8 cellular contexts compared by ENCODE assay signal in genomic region chr19:50896591-50897190, GRCh38. TPM values are rescaled to one million over a fixed set of nuclear protein-coding genes. Genes with fewer than 3 reads are reported as not detected.
DNase-seq lines count a peak whose midpoint lies in the region; ATAC-seq and TF ChIP-seq lines count a peak whose summit lies in the region.
"Had no signal": no experiment of that assay in that cellular context is flagged by ENCODE, and none has a peak within 500 bp of the region (broad histone marks: within the 10 kb centered on the region; RNA-seq: fewer than 3 reads in every experiment).

No MANE protein-coding gene starts in this region.

- in situ Hi-C loops in GM13976 (cut with MboI; ENCODE audit: low sequenced_read_pairs, unreplicated experiment), result no loop called here

- H3K4me2 ChIP-seq in SU-DHL-6 (ENCODE audit: low read depth, low read length, poor library complexity, severe bottlenecking), result peak overlapping the region; percentile 6

- H3K36me3 Mint-ChIP-seq in natural killer cell (no peaks in the 10 kb centered on the region), endothelial cell (ENCODE audit: low read depth, unreplicated experiment) (peaks cover 5% of the 10 kb centered on the region)

- H4K20me1 ChIP-seq in SU-DHL-6 (ENCODE audit: low read depth, low read length), result no peaks in the 10 kb centered on the region

- H3K36me3 ChIP-seq in SU-DHL-6 (ENCODE audit: low read length), result no peaks in the 10 kb centered on the region

- H3K9me3 Mint-ChIP-seq in natural killer cell (no peaks in the 10 kb centered on the region), endothelial cell (ENCODE audit: unreplicated experiment) (peaks cover 7% of the 10 kb centered on the region)

- H3K4me3 Mint-ChIP-seq in natural killer cell (no peak overlapping the region), endothelial cell (ENCODE audit: unreplicated experiment) (no peak overlapping the region)

- ATAC-seq in GM19467 (IDR thresholded peaks at IDR 0.05; ENCODE audit: unreplicated experiment) (peak; percentile 84), HG03442 (IDR thresholded peaks at IDR 0.05; ENCODE audit: unreplicated experiment) (peak; percentile 79), natural killer cell (peak; percentile 29 to 53 (median 48))

- H3K9me3 ChIP-seq in SU-DHL-6 (ENCODE audit: insufficient read depth, low read length), result no peaks in the 10 kb centered on the region
- H3K9me3 ChIP-seq: psoas muscle had no signal

- DNase-seq in GM13976 (ENCODE audit: low spot score) (peak; percentile 86), natural killer cell (no peak), endothelial cell (ENCODE audit: low spot score) (no peak), AG08395 (ENCODE audit: low spot score) (no peak)
- DNase-seq: psoas muscle had no signal

- H2AFZ ChIP-seq in SU-DHL-6 (ENCODE audit: low read depth, low read length, severe bottlenecking), result no peak overlapping the region

- no peak for TF ChIP-seq CTCF in GM13976 (IDR thresholded peaks at IDR 0.05; ENCODE audit: borderline replicate concordance, control extremely low read depth, extremely low read depth, insufficient read depth, missing control alignments)
- no peak for TF ChIP-seq CTCF in SU-DHL-6 (IDR thresholded peaks at IDR 0.05; ENCODE audit: insufficient read depth, low read length, poor library complexity, severe bottlenecking)
- no peak for TF ChIP-seq CTCF in natural killer cell (IDR thresholded peaks at IDR 0.05)
- no peak for TF ChIP-seq CTCF in endothelial cell (IDR thresholded peaks at IDR 0.05; ENCODE audit: unreplicated experiment)

- H3F3A ChIP-seq in SU-DHL-6 (ENCODE audit: insufficient read depth), result no peaks in the 10 kb centered on the region

- H3K79me2 ChIP-seq in SU-DHL-6 (ENCODE audit: insufficient read depth, low read length), result no peaks in the 10 kb centered on the region

- H3K27ac Mint-ChIP-seq in natural killer cell (no peak overlapping the region), endothelial cell (ENCODE audit: unreplicated experiment) (no peak overlapping the region)

- no peaks in the 10 kb centered on the region for H3K9me2 ChIP-seq in SU-DHL-6 (replicated peaks; ENCODE audit: insufficient read depth, low read length)

- H3K27ac ChIP-seq in SU-DHL-6 (ENCODE audit: low read depth, low read length), result no peak overlapping the region
- H3K27ac ChIP-seq: psoas muscle had no signal

- H3K4me1 Mint-ChIP-seq in natural killer cell (no peaks in the 10 kb centered on the region), endothelial cell (ENCODE audit: unreplicated experiment) (no peaks in the 10 kb centered on the region)

- H3K9ac ChIP-seq in SU-DHL-6 (ENCODE audit: low read length), result no peak overlapping the region

- H3K27me3 ChIP-seq in SU-DHL-6 (ENCODE audit: low read length), result no peaks in the 10 kb centered on the region

- intact Hi-C loops in natural killer cell (cut with micrococcal nuclease), result no loop called here

- H3K27me3 Mint-ChIP-seq in natural killer cell (ENCODE audit: low read depth in 2 of 2) (peaks cover 5 to 6% of the 10 kb centered on the region in 2 donors), endothelial cell (ENCODE audit: unreplicated experiment) (peaks cover 2% of the 10 kb centered on the region)

- H3K4me3 ChIP-seq in SU-DHL-6 (ENCODE audit: insufficient read depth, low read length, poor library complexity, severe bottlenecking), result no peak overlapping the region
- H3K4me3 ChIP-seq: psoas muscle had no signal

RNA-seq across cellular contexts. Expression of gene KLK4, which starts 14.5 kb away (rescaled TPM):
- total RNA-seq in natural killer cell (not detected), endothelial cell (ENCODE audit: unreplicated experiment) (not detected)
- total RNA-seq: psoas muscle had no signal

RNA-seq across cellular contexts. Expression of gene KLK2, which starts 23.5 kb away (rescaled TPM):
- not detected for total RNA-seq in natural killer cell
- total RNA-seq in endothelial cell (ENCODE audit: unreplicated experiment), result not detected
- total RNA-seq: psoas muscle had no signal

RNA-seq across cellular contexts. Expression of gene KLK3, which starts 42.0 kb away (rescaled TPM):
- total RNA-seq in natural killer cell (not detected), endothelial cell (ENCODE audit: unreplicated experiment) (not detected)
- total RNA-seq: psoas muscle had no signal

RNA-seq across cellular contexts. Expression of gene KLK5, which starts 56.1 kb away (rescaled TPM):
- total RNA-seq in natural killer cell (not detected), endothelial cell (ENCODE audit: unreplicated experiment) (not detected)
- total RNA-seq: psoas muscle had no signal
